8 cellular contexts compared by ENCODE assay signal in the genomic region with DNA sequence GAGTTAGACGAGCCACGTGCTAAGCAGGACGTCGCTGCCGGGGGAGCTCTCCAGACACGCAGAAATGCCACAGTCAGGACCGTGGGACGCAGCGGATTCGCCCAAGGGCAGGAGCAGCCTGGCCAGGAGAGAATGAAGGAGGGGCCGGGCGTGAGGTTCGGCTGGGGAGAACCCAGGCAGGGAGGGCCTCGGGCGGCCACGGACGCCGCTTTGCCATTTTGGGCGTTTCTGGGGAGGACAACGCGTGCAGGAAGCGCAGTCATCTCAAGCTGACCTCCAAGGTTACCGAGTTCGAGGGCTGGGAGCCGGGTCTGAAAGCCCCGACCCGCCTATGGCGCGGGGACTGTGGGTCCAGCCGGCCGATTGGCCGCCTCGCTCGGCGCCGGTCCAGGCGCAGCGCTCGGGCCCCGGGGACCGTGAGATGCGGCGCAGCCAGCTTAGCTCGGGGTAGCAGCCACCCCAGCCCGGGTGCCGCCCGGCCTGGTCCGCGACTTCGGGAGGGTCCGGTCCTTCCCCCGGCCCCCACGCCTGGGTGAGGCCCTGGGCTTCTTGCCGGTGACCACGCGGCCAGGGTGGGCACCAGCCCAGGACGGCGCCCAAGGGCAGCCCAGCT. TPM values are rescaled to one million over a fixed set of nuclear protein-coding genes. Genes with fewer than 3 reads are reported as not detected.
DNase-seq lines count a peak whose midpoint lies in the region; ATAC-seq and TF ChIP-seq lines count a peak whose summit lies in the region.

No MANE protein-coding gene starts in this region.

- H3K36me3 ChIP-seq in HUES48 (ENCODE audit: control insufficient read depth, insufficient read depth, low read length) = peaks cover 16% of the 10 kb centered on the region; the same call in 1 of the 2 replicates

- POLR2A ChIA-PET in activated CD8-positive, alpha-beta T cell treated with anti-CD3 and anti-CD28 coated beads for 36 hours (lab: Charles Lee) = interaction anchor here (0.6 to 2.2 kb wide), 16 partner anchors 8 to 292 kb away, joined by 3 to 12 read pairs (median 3); a partner anchor contains a TSS

- peak; percentile 75 for DNase-seq in activated T-cell treated with anti-CD3 and anti-CD28 coated beads, Interleukin-2, amount 50 U/mL, for 24 hours
- no peak for DNase-seq in activated T-cell treated with anti-CD3 and anti-CD28 coated beads for 4 hours
- peak; percentile 57 for DNase-seq in activated CD8-positive, alpha-beta T cell treated with anti-CD3 and anti-CD28 coated beads for 36 hours
- peak; percentile 58 for DNase-seq in fibroblast of gingiva (ENCODE audit: low read depth)
- no peak for DNase-seq in neural crest cell (ENCODE audit: low read depth, low spot score)
- DNase-seq in SIG-M5 (lab: John Stamatoyannopoulos, UW) = no peak
- no peak for DNase-seq in COR-L47 (lab: John Stamatoyannopoulos, UW)

- peaks cover 7% of the 10 kb centered on the region; the same call in 1 of the 2 replicates for H3K27me3 ChIP-seq in HUES48 (ENCODE audit: control insufficient read depth, insufficient read depth, low read length)

- peak overlapping the region; percentile 97 for H3K27ac Mint-ChIP-seq in activated T-cell treated with anti-CD3 and anti-CD28 coated beads, Interleukin-2, amount 50 U/mL, for 24 hours
- peak overlapping the region; percentile 94 for H3K27ac Mint-ChIP-seq in activated CD8-positive, alpha-beta T cell treated with anti-CD3 and anti-CD28 coated beads for 36 hours
- H3K27ac Mint-ChIP-seq in neural crest cell (ENCODE audit: unreplicated experiment) = peak overlapping the region; percentile 91

- peak overlapping the region; percentile 87 for H3K4me3 Mint-ChIP-seq in activated T-cell treated with anti-CD3 and anti-CD28 coated beads, Interleukin-2, amount 50 U/mL, for 24 hours
- H3K4me3 Mint-ChIP-seq in activated CD8-positive, alpha-beta T cell treated with anti-CD3 and anti-CD28 coated beads for 36 hours = peak overlapping the region; percentile 90
- peak overlapping the region; percentile 89 for H3K4me3 Mint-ChIP-seq in neural crest cell

- ATAC-seq in activated CD8-positive, alpha-beta T cell treated with anti-CD3 and anti-CD28 coated beads for 36 hours = no peak

- peak overlapping the region; percentile 27 for H3K27ac ChIP-seq in HUES48 (ENCODE audit: low read depth, low read length)

- no peaks in the 10 kb centered on the region for H3K9me3 Mint-ChIP-seq in activated T-cell treated with anti-CD3 and anti-CD28 coated beads, Interleukin-2, amount 50 U/mL, for 24 hours
- H3K9me3 Mint-ChIP-seq in activated CD8-positive, alpha-beta T cell treated with anti-CD3 and anti-CD28 coated beads for 36 hours = no peaks in the 10 kb centered on the region
- H3K9me3 Mint-ChIP-seq in neural crest cell = no peaks in the 10 kb centered on the region

- H3K4me1 Mint-ChIP-seq in activated T-cell treated with anti-CD3 and anti-CD28 coated beads, Interleukin-2, amount 50 U/mL, for 24 hours (ENCODE audit: low read depth) = peaks cover 44% of the 10 kb centered on the region
- H3K4me1 Mint-ChIP-seq in activated CD8-positive, alpha-beta T cell treated with anti-CD3 and anti-CD28 coated beads for 36 hours (ENCODE audit: low read depth) = peaks cover 39% of the 10 kb centered on the region
- peaks cover 23% of the 10 kb centered on the region for H3K4me1 Mint-ChIP-seq in neural crest cell

- intact Hi-C loops in activated CD8-positive, alpha-beta T cell treated with anti-CD3 and anti-CD28 coated beads for 36 hours (cut with micrococcal nuclease) = no loop called here

- H3K4me1 ChIP-seq in HUES48 (ENCODE audit: control insufficient read depth, insufficient read depth, low read length) = peaks cover 5% of the 10 kb centered on the region; the same call in 1 of the 2 replicates

- H3K36me3 Mint-ChIP-seq in activated T-cell treated with anti-CD3 and anti-CD28 coated beads, Interleukin-2, amount 50 U/mL, for 24 hours (ENCODE audit: low read depth) = peaks cover 56% of the 10 kb centered on the region
- peaks cover 13% of the 10 kb centered on the region for H3K36me3 Mint-ChIP-seq in activated CD8-positive, alpha-beta T cell treated with anti-CD3 and anti-CD28 coated beads for 36 hours (ENCODE audit: low read depth)
- no peaks in the 10 kb centered on the region for H3K36me3 Mint-ChIP-seq in neural crest cell (ENCODE audit: low read depth)

- no peak for TF ChIP-seq CTCF in activated CD8-positive, alpha-beta T cell treated with anti-CD3 and anti-CD28 coated beads for 36 hours (IDR thresholded peaks at IDR 0.05)
- TF ChIP-seq CTCF in neural crest cell (conservative IDR thresholded peaks at IDR 0.05) = no peak

- H3K9ac ChIP-seq in HUES48 (ENCODE audit: low read depth, low read length) = peak overlapping the region; percentile 66

- H3K4me3 ChIP-seq in HUES48 (ENCODE audit: low read depth, low read length) = peak overlapping the region; percentile 77

- no peaks in the 10 kb centered on the region for H3K27me3 Mint-ChIP-seq in activated T-cell treated with anti-CD3 and anti-CD28 coated beads, Interleukin-2, amount 50 U/mL, for 24 hours
- H3K27me3 Mint-ChIP-seq in activated CD8-positive, alpha-beta T cell treated with anti-CD3 and anti-CD28 coated beads for 36 hours = no peaks in the 10 kb centered on the region
- peaks cover 30% of the 10 kb centered on the region for H3K27me3 Mint-ChIP-seq in neural crest cell (ENCODE audit: low read depth)

- CTCF ChIA-PET in activated CD8-positive, alpha-beta T cell treated with anti-CD3 and anti-CD28 coated beads for 36 hours (lab: Charles Lee) = interaction anchor here (1.0 to 3.2 kb wide), 10 partner anchors 9 to 151 kb away, joined by 4 to 17 read pairs (median 6); a partner anchor contains a TSS

- H3K9me3 ChIP-seq in HUES48 (ENCODE audit: control insufficient read depth, insufficient read depth, low read length) = no peaks in the 10 kb centered on the region

RNA-seq across cellular contexts. Expression of a gene that starts 0.8 kb away (rescaled TPM):
- total RNA-seq in activated CD8-positive, alpha-beta T cell treated with anti-CD3 and anti-CD28 coated beads for 36 hours = 10 to 100 TPM; 31.1 to 33.2 TPM
- total RNA-seq in neural crest cell = 50.4 and 54.0 TPM in 2 replicates

RNA-seq across cellular contexts. Expression of a gene that starts 8.7 kb away (rescaled TPM):
- total RNA-seq in activated CD8-positive, alpha-beta T cell treated with anti-CD3 and anti-CD28 coated beads for 36 hours = 10 to 100 TPM; 49.8 to 50.1 TPM
- 2.6 and 2.9 TPM in 2 replicates for total RNA-seq in neural crest cell

RNA-seq across cellular contexts. Expression of a gene that starts 15.7 kb away (rescaled TPM):
- total RNA-seq in activated CD8-positive, alpha-beta T cell treated with anti-CD3 and anti-CD28 coated beads for 36 hours = 10 to 100 TPM; 13.5 to 13.7 TPM
- 29.8 and 31.1 TPM in 2 replicates for total RNA-seq in neural crest cell

RNA-seq across cellular contexts. Expression of a gene that starts 28.5 kb away (rescaled TPM):
- total RNA-seq in activated CD8-positive, alpha-beta T cell treated with anti-CD3 and anti-CD28 coated beads for 36 hours = 100 to 1,000 TPM; 222 to 227 TPM
- total RNA-seq in neural crest cell = 37.9 and 46.5 TPM in 2 replicates

RNA-seq across cellular contexts. Expression of a gene that starts 32.2 kb away (rescaled TPM):
- not detected for total RNA-seq in activated CD8-positive, alpha-beta T cell treated with anti-CD3 and anti-CD28 coated beads for 36 hours
- not detected in 2 replicates for total RNA-seq in neural crest cell

Comparison
In these comparisons a context has a peak if more than half of its experiments do, and no peak if none do; other contexts are left out.
1. DNase-seq: peak in activated T-cell treated with anti-CD3 and anti-CD28 coated beads, Interleukin-2, amount 50 U/mL, for 24 hours (single experiment), activated CD8-positive, alpha-beta T cell treated with anti-CD3 and anti-CD28 coated beads for 36 hours (single experiment) and fibroblast of gingiva (single experiment); none in activated T-cell treated with anti-CD3 and anti-CD28 coated beads for 4 hours (single experiment), neural crest cell (single experiment), SIG-M5 (single experiment) and COR-L47 (single experiment).
2. RNA of a gene that starts 8.7 kb away (total RNA-seq): 49.8 to 50.1 TPM in activated CD8-positive, alpha-beta T cell treated with anti-CD3 and anti-CD28 coated beads for 36 hours; 2.6 to 2.9 TPM in neural crest cell; every median in the first group is over 10 times any median in the second.
3. Peak in every context shown above with its lines, with median percentiles within 50 percentile points of each other: H3K27ac Mint-ChIP-seq and H3K4me3 Mint-ChIP-seq.